ENCODE assay signal across 25 cellular contexts in the genomic region with DNA sequence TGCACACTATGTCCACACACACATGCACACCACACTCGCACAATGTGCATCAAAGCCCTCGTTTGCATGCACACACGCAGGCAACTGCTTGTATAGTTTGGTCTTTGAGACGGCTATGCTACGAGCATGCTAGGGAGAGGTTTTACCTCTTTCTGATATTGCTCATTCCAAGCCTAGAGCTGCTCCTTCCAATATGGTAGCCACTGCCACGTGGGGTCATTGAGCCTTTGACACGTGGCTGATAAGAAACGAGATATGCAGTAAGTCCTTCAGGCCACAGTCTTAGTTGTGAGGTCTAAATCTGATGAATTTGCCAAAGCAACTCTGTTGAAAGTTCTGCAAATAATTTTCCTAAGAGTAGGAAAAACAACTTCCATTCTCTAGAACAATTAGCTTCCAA.
DNase-seq lines count a peak whose midpoint lies in the region; ATAC-seq, FAIRE-seq and TF ChIP-seq lines count a peak whose summit lies in the region.
"Had no signal": no experiment of that assay in that cellular context is flagged by ENCODE, and none has a peak within 500 bp of the region (broad histone marks: within the 10 kb centered on the region; RNA-seq: fewer than 3 reads in every experiment).

No MANE protein-coding gene starts in this region.

- H3K4me3 ChIP-seq in GM23338 (no peak overlapping the region), K562 (no peak overlapping the region), esophagus muscularis mucosa (no peak overlapping the region)
- H3K4me3 ChIP-seq: A549, BLaER1, GM12878 had no signal

- TF ChIP-seq RAD21 in K562 (CRISPR knock-in tag; conservative IDR thresholded peaks at IDR 0.05 in 1 of 2, IDR thresholded peaks at IDR 0.05 in 1 of 2) = no peak

- 10% methylated on average over 8 of the region's 8 CpGs for WGBS in K562 (ENCODE audit: insufficient coverage, low coverage, missing lambda C conversion rate)
- WGBS in esophagus muscularis mucosa = 86% methylated on average over 8 of the region's 8 CpGs

- H3K27ac ChIP-seq in GM23338 (ENCODE audit: low read depth) (no peak overlapping the region), K562 (ENCODE audit: extremely low read depth, low read depth, low read length) (no peak overlapping the region), esophagus muscularis mucosa (replicated peaks in 1 of 4) (no peak overlapping the region)
- H3K27ac ChIP-seq: 22Rv1, A549, BLaER1 had no signal

- H3K36me3 ChIP-seq in GM23338 (ENCODE audit: insufficient read depth) = no peaks in the 10 kb centered on the region
- H3K36me3 ChIP-seq in K562 (ENCODE audit: control insufficient read depth, insufficient read depth, low read length) = no peaks in the 10 kb centered on the region
- H3K36me3 ChIP-seq in esophagus muscularis mucosa = no peaks in the 10 kb centered on the region
- H3K36me3 ChIP-seq: BLaER1 had no signal

- peaks cover 32% of the 10 kb centered on the region for H3K4me1 Mint-ChIP-seq in activated CD4-positive, alpha-beta memory T cell treated with anti-CD3 and anti-CD28 coated beads, Interleukin-2, amount 10 ng/mL, durations not matched to agents 7 days and 5 days
- peaks cover 21% of the 10 kb centered on the region for H3K4me1 Mint-ChIP-seq in activated CD4-positive, alpha-beta memory T cell treated with anti-CD3 and anti-CD28 coated beads for 36 hours (ENCODE audit: low read depth)
- H3K4me1 Mint-ChIP-seq in GM23338 = peaks cover 18% of the 10 kb centered on the region
- H3K4me1 Mint-ChIP-seq: B cell had no signal

- TF ChIP-seq POLR2A in K562 (conservative IDR thresholded peaks at IDR 0.05) = no peak
- no peak for TF ChIP-seq POLR2A in esophagus muscularis mucosa (IDR thresholded peaks at IDR 0.05; ENCODE audit: low read depth)

- FAIRE-seq in K562 (lab: Jason Lieb, UNC) = no peak
- FAIRE-seq: A549 had no signal

- H3K4me1 ChIP-seq in GM23338 (ENCODE audit: insufficient read depth) (peaks cover 5% of the 10 kb centered on the region; the same call in 1 of the 2 replicates), K562 (replicated peaks in 1 of 2; ENCODE audit: control insufficient read depth in 2 of 2, insufficient read depth in 2 of 2, low read length in 2 of 2) (peaks cover 0 to 3% of the 10 kb centered on the region in 2 experiments; a peak in 2 of 5 replicates), esophagus muscularis mucosa (peaks cover 0 to 6% (median 0%) of the 10 kb centered on the region in 4 donors)
- H3K4me1 ChIP-seq: A549 had no signal

- TF ChIP-seq CTCF in GM23338 (conservative IDR thresholded peaks at IDR 0.05; ENCODE audit: low read depth in 2 of 2) (no peak), K562 (IDR thresholded peaks at IDR 0.05 in 2 of 3, conservative IDR thresholded peaks at IDR 0.05 in 1 of 3; ENCODE audit: insufficient read depth in 2 of 3, low read depth in 1 of 3, low read length in 3 of 3) (no peak), esophagus muscularis mucosa (IDR thresholded peaks at IDR 0.05) (no peak)

- no peaks in the 10 kb centered on the region for H3K27me3 ChIP-seq in GM23338 (ENCODE audit: insufficient read depth)
- H3K27me3 ChIP-seq in K562 (ENCODE audit: control insufficient read depth in 2 of 2, insufficient read depth in 2 of 2, low read length in 2 of 2) = peaks cover 7 to 10% of the 10 kb centered on the region in 2 experiments; a peak in 4 of 5 replicates
- no peaks in the 10 kb centered on the region for H3K27me3 ChIP-seq in esophagus muscularis mucosa
- H3K27me3 ChIP-seq: BLaER1 had no signal

- no peak for DNase-seq in activated CD4-positive, alpha-beta memory T cell treated with anti-CD3 and anti-CD28 coated beads, Interleukin-2, amount 10 ng/mL, durations not matched to agents 7 days and 5 days
- no peak for DNase-seq in activated CD4-positive, alpha-beta memory T cell treated with anti-CD3 and anti-CD28 coated beads for 36 hours
- DNase-seq in GM23338 (ENCODE audit: low spot score) (no peak), K562 (ENCODE audit: extremely low read depth in 1 of 4, low spot score in 3 of 4) (no peak), esophagus muscularis mucosa (ENCODE audit: extremely low spot score) (peak; percentile 12), GM19238 (ENCODE audit: insufficient read length, low spot score) (no peak), left cardiac atrium (no peak), HEK293T (ENCODE audit: extremely low spot score) (no peak)
- DNase-seq: AML-193; C1 segment of cervical spinal cord; CD4-positive, alpha-beta memory T cell; CD8-positive, alpha-beta memory T cell; COR-L47; DMS 273 treated with DMSO at 0.1 percent for 48 hours; DMS153; DMS79; EL; GDM1 had no signal

- H3K4me2 ChIP-seq in GM23338 (no peak overlapping the region), K562 (ENCODE audit: insufficient read depth, low read length) (no peak overlapping the region)
- H3K4me2 ChIP-seq: A549 had no signal

- H3K27me3 Mint-ChIP-seq in activated CD4-positive, alpha-beta memory T cell treated with anti-CD3 and anti-CD28 coated beads, Interleukin-2, amount 10 ng/mL, durations not matched to agents 7 days and 5 days = peaks cover 4% of the 10 kb centered on the region
- peaks cover 2% of the 10 kb centered on the region for H3K27me3 Mint-ChIP-seq in activated CD4-positive, alpha-beta memory T cell treated with anti-CD3 and anti-CD28 coated beads for 36 hours
- peaks cover 2% of the 10 kb centered on the region for H3K27me3 Mint-ChIP-seq in GM23338 (ENCODE audit: insufficient read depth, low read depth, poor library complexity)

- BruUV-seq in K562 (replicated peaks; lab: Mats Ljungman, UMichigan) = no TSS peak

- H3K9ac ChIP-seq in K562 (ENCODE audit: insufficient read depth in 1 of 2, low read depth in 2 of 2, low read length in 2 of 2) = no peak overlapping the region
- H3K9ac ChIP-seq: BLaER1 had no signal

- H3K79me2 ChIP-seq in GM23338 (replicated peaks; ENCODE audit: insufficient read depth) (no peaks in the 10 kb centered on the region), K562 (ENCODE audit: control insufficient read depth, insufficient read depth, low read length) (no peaks in the 10 kb centered on the region)

- TF ChIP-seq EP300 in K562 (IDR thresholded peaks at IDR 0.05; ENCODE audit: low read length) = no peak
- TF ChIP-seq EP300 in esophagus muscularis mucosa (IDR thresholded peaks at IDR 0.05) = no peak

- H3K9me3 ChIP-seq in K562 (replicated peaks; ENCODE audit: control insufficient read depth, insufficient read depth, low read depth, low read length) (no peaks in the 10 kb centered on the region), esophagus muscularis mucosa (no peaks in the 10 kb centered on the region)
- H3K9me3 ChIP-seq: A549, BLaER1 had no signal

- in situ Hi-C loops in K562 (cut with MboI) = no loop called here

- ATAC-seq in GM23338 (no peak), K562 (no peak), left cardiac atrium (no peak)
- ATAC-seq: A549, GM12878 had no signal

- no peaks in the 10 kb centered on the region for H3K36me3 Mint-ChIP-seq in activated CD4-positive, alpha-beta memory T cell treated with anti-CD3 and anti-CD28 coated beads, Interleukin-2, amount 10 ng/mL, durations not matched to agents 7 days and 5 days (ENCODE audit: low read depth)
- H3K36me3 Mint-ChIP-seq in activated CD4-positive, alpha-beta memory T cell treated with anti-CD3 and anti-CD28 coated beads for 36 hours = no peaks in the 10 kb centered on the region
- H3K36me3 Mint-ChIP-seq in GM23338 (ENCODE audit: low read depth) = no peaks in the 10 kb centered on the region
- H3K36me3 Mint-ChIP-seq: CD14-positive monocyte; CD4-positive, alpha-beta memory T cell; CD4-positive, CD25-positive, alpha-beta regulatory T cell; CD8-positive, alpha-beta memory T cell had no signal

- intact Hi-C loops in activated CD4-positive, alpha-beta memory T cell treated with anti-CD3 and anti-CD28 coated beads for 36 hours (cut with micrococcal nuclease) = no loop called here
- intact Hi-C loops in K562 (cut with micrococcal nuclease) (no loop called here), esophagus muscularis mucosa (cut with DNase I) (no loop called here), left cardiac atrium (cut with DNase I) (no loop called here)

- H3K9me3 Mint-ChIP-seq in activated CD4-positive, alpha-beta memory T cell treated with anti-CD3 and anti-CD28 coated beads, Interleukin-2, amount 10 ng/mL, durations not matched to agents 7 days and 5 days = peaks cover 2% of the 10 kb centered on the region
- no peaks in the 10 kb centered on the region for H3K9me3 Mint-ChIP-seq in activated CD4-positive, alpha-beta memory T cell treated with anti-CD3 and anti-CD28 coated beads for 36 hours
- no peaks in the 10 kb centered on the region for H3K9me3 Mint-ChIP-seq in GM23338
- H3K9me3 Mint-ChIP-seq: CD14-positive monocyte; CD8-positive, alpha-beta memory T cell had no signal

- H3K27ac Mint-ChIP-seq in activated CD4-positive, alpha-beta memory T cell treated with anti-CD3 and anti-CD28 coated beads, Interleukin-2, amount 10 ng/mL, durations not matched to agents 7 days and 5 days = peak overlapping the region; percentile 77
- no peak overlapping the region for H3K27ac Mint-ChIP-seq in activated CD4-positive, alpha-beta memory T cell treated with anti-CD3 and anti-CD28 coated beads for 36 hours
- no peak overlapping the region for H3K27ac Mint-ChIP-seq in GM23338
- H3K27ac Mint-ChIP-seq: B cell; CD4-positive, alpha-beta memory T cell; CD8-positive, alpha-beta memory T cell had no signal

- no peaks in the 10 kb centered on the region for H3K9me2 ChIP-seq in GM23338 (ENCODE audit: insufficient read depth)

- H3K9me1 ChIP-seq in K562 (ENCODE audit: control insufficient read depth, insufficient read depth, low read length) = no peaks in the 10 kb centered on the region

- no peak overlapping the region for H3K4me3 Mint-ChIP-seq in activated CD4-positive, alpha-beta memory T cell treated with anti-CD3 and anti-CD28 coated beads, Interleukin-2, amount 10 ng/mL, durations not matched to agents 7 days and 5 days
- H3K4me3 Mint-ChIP-seq in activated CD4-positive, alpha-beta memory T cell treated with anti-CD3 and anti-CD28 coated beads for 36 hours = no peak overlapping the region
- H3K4me3 Mint-ChIP-seq in GM23338 = no peak overlapping the region
- H3K4me3 Mint-ChIP-seq: B cell; CD14-positive monocyte; CD4-positive, alpha-beta memory T cell; CD4-positive, CD25-positive, alpha-beta regulatory T cell; CD8-positive, alpha-beta memory T cell had no signal

- H2AFZ ChIP-seq in GM23338 = 0 out of 2 replicates have a peak overlapping the region, but pooled peaks have one; percentile 10
- 0 out of 2 replicates have a peak overlapping the region, but pooled peaks have one; percentile 17 for H2AFZ ChIP-seq in K562 (ENCODE audit: low read depth, low read length)

- H3F3A ChIP-seq in GM23338 (replicated peaks; ENCODE audit: low read depth) = no peaks in the 10 kb centered on the region

- CTCF ChIA-PET in activated CD4-positive, alpha-beta memory T cell treated with anti-CD3 and anti-CD28 coated beads, Interleukin-2, amount 10 ng/mL, durations not matched to agents 7 days and 5 days (lab: Charles Lee) = no interaction called here
- CTCF ChIA-PET in activated CD4-positive, alpha-beta memory T cell treated with anti-CD3 and anti-CD28 coated beads for 36 hours (lab: Charles Lee) = no interaction called here
- CTCF ChIA-PET in K562 (lab: Yijun Ruan, JAX; ENCODE audit: low intra/inter-chr PET ratio) (no interaction called here), HEK293T (lab: Yijun Ruan, JAX) (no interaction called here)

- H4K20me1 ChIP-seq in GM23338 (replicated peaks; ENCODE audit: insufficient read depth) (no peaks in the 10 kb centered on the region), K562 (replicated peaks; ENCODE audit: control insufficient read depth, insufficient read depth, low read length) (no peaks in the 10 kb centered on the region; the same call in 1 of the 2 replicates)
- H4K20me1 ChIP-seq: BLaER1 had no signal

- POLR2A ChIA-PET in activated CD4-positive, alpha-beta memory T cell treated with anti-CD3 and anti-CD28 coated beads, Interleukin-2, amount 10 ng/mL, durations not matched to agents 7 days and 5 days (lab: Charles Lee) = no interaction called here
- POLR2A ChIA-PET in activated CD4-positive, alpha-beta memory T cell treated with anti-CD3 and anti-CD28 coated beads for 36 hours (lab: Charles Lee) = no interaction called here
- POLR2A ChIA-PET in K562 (lab: Yijun Ruan, JAX) (no interaction called here), HEK293T (lab: Yijun Ruan, JAX) (no interaction called here)
